ENCODE assay signal across 1 cellular context in genomic region chr2:232649033-232649432, GRCh38.
TF ChIP-seq lines count a peak whose summit lies in the region.

No MANE protein-coding gene starts in this region.

TF ChIP-seq in GM23338, 12 proteins besides CTCF, POLR2A, EP300 and RAD21 (continued from another document):
- TF ChIP-seq JUNB (IDR thresholded peaks at IDR 0.05; ENCODE audit: unreplicated experiment) (no peak), POLR2AphosphoS5 (IDR thresholded peaks at IDR 0.05; ENCODE audit: low read depth) (no peak), CREB1 (CRISPR knock-in tag; IDR thresholded peaks at IDR 0.05; ENCODE audit: low read depth) (no peak)
